18 cellular contexts compared by ENCODE assay signal in genomic region chr6:4521070-4521469, GRCh38.
"Had no signal": no experiment of that assay in that cellular context is flagged by ENCODE, and none has a peak within 500 bp of the region (broad histone marks: within the 10 kb centered on the region; RNA-seq: fewer than 3 reads in every experiment).

No MANE protein-coding gene starts in this region.

- H3K27ac Mint-ChIP-seq: dendritic cell treated with granulocyte-macrophage colony-stimulating factor and Interleukin-4, amounts not matched to agents 40 ng/mL and 50 ng/mL, for 4 days; effector memory CD8-positive, alpha-beta T cell; memory B cell; mesothelial cell of epicardium; natural killer cell treated with Interleukin-12 subunit alpha and Interleukin-12 subunit beta and Interleukin-15 and Interleukin-18, amount 100 ng/mL, for 72 hours; type B pancreatic cell had no signal

- H3K4me3 ChIP-seq: esophagus muscularis mucosa, gastrocnemius medialis, left ventricle myocardium inferior, lower lobe of right lung, ovary, right atrium auricular region, sigmoid colon had no signal

- H3K27me3 Mint-ChIP-seq: type B pancreatic cell had no signal

- H3K9me3 Mint-ChIP-seq: dendritic cell treated with granulocyte-macrophage colony-stimulating factor and Interleukin-4, amounts not matched to agents 40 ng/mL and 50 ng/mL, for 4 days; effector memory CD8-positive, alpha-beta T cell; memory B cell; natural killer cell treated with Interleukin-12 subunit alpha and Interleukin-12 subunit beta and Interleukin-15 and Interleukin-18, amount 100 ng/mL, for 72 hours; type B pancreatic cell had no signal

- H3K27ac ChIP-seq: epithelial cell of prostate, esophagus muscularis mucosa, gastrocnemius medialis, left ventricle myocardium inferior, lower lobe of right lung, ovary, right atrium auricular region, sigmoid colon had no signal

- H3K9me3 ChIP-seq: esophagus muscularis mucosa, gastrocnemius medialis, lower lobe of right lung, ovary, right atrium auricular region, sigmoid colon had no signal

- DNase-seq: effector memory CD8-positive, alpha-beta T cell; gastrocnemius medialis; glutamatergic neuron; left ventricle myocardium inferior; lower lobe of right lung; ovary; sigmoid colon; small intestine; stimulated activated CD4-positive, alpha-beta T cell treated with anti-CD3 and anti-CD28 coated beads, Interleukin-12 subunit alpha, Interleukin-12 subunit beta, amount 100 ng/mL, for 4 hours; stimulated activated naive CD4-positive, alpha-beta T cell treated with Interleukin-2 at 50 U/mL for 16 hours had no signal

- H3K4me3 Mint-ChIP-seq: dendritic cell treated with granulocyte-macrophage colony-stimulating factor and Interleukin-4, amounts not matched to agents 40 ng/mL and 50 ng/mL, for 4 days; effector memory CD8-positive, alpha-beta T cell; memory B cell; mesothelial cell of epicardium; natural killer cell treated with Interleukin-12 subunit alpha and Interleukin-12 subunit beta and Interleukin-15 and Interleukin-18, amount 100 ng/mL, for 72 hours; type B pancreatic cell had no signal

- H3K36me3 ChIP-seq: esophagus muscularis mucosa, gastrocnemius medialis, left ventricle myocardium inferior, lower lobe of right lung, ovary, right atrium auricular region, sigmoid colon had no signal

- H3K4me1 ChIP-seq: esophagus muscularis mucosa, gastrocnemius medialis, left ventricle myocardium inferior, lower lobe of right lung, right atrium auricular region, sigmoid colon had no signal

- H3K27me3 ChIP-seq: gastrocnemius medialis, ovary, right atrium auricular region, sigmoid colon had no signal

- H3K4me1 Mint-ChIP-seq: memory B cell, mesothelial cell of epicardium had no signal

- ATAC-seq: effector memory CD8-positive, alpha-beta T cell; gastrocnemius medialis; lower lobe of right lung; natural killer cell treated with Interleukin-12 subunit alpha and Interleukin-12 subunit beta and Interleukin-15 and Interleukin-18, amount 100 ng/mL, for 72 hours had no signal

- H3K36me3 Mint-ChIP-seq: memory B cell; mesothelial cell of epicardium; natural killer cell treated with Interleukin-12 subunit alpha and Interleukin-12 subunit beta and Interleukin-15 and Interleukin-18, amount 100 ng/mL, for 72 hours; type B pancreatic cell had no signal
